22 cellular contexts compared by ENCODE assay signal in genomic region chr17:20179031-20179430, GRCh38.
"Had no signal": no experiment of that assay in that cellular context is flagged by ENCODE, and none has a peak within 500 bp of the region (broad histone marks: within the 10 kb centered on the region; RNA-seq: fewer than 3 reads in every experiment).

No MANE protein-coding gene starts in this region.

- H3K4me2 ChIP-seq: hepatocyte had no signal

- H3K36me3 ChIP-seq: cardiac muscle cell, pancreas, stomach had no signal

- H3K4me3 ChIP-seq: cardiac muscle cell, hepatocyte, pancreas, stomach, testis had no signal

- H3K4me1 Mint-ChIP-seq: activated naive CD8-positive, alpha-beta T cell treated with anti-CD3 and anti-CD28 coated beads for 36 hours; immature natural killer cell; nephron had no signal

- H3K36me3 Mint-ChIP-seq: activated naive CD8-positive, alpha-beta T cell treated with anti-CD3 and anti-CD28 coated beads for 36 hours; immature natural killer cell; type B pancreatic cell had no signal

- H3K27me3 ChIP-seq: cardiac muscle cell, foreskin keratinocyte, hepatocyte, pancreas, stomach, testis had no signal

- DNase-seq: activated CD4-positive, alpha-beta T cell treated with anti-CD3 and anti-CD28 coated beads, Interleukin-2, amount 50 U/mL, for 48 hours; activated CD8-positive, alpha-beta memory T cell treated with anti-CD3 and anti-CD28 coated beads, Interleukin-2, amount 50 U/mL, for 48 hours; activated naive CD4-positive, alpha-beta T cell treated with Interleukin-2 at 50 U/mL for 16 hours; activated naive CD8-positive, alpha-beta T cell treated with anti-CD3 and anti-CD28 coated beads for 36 hours; activated T-cell treated with anti-CD3 and anti-CD28 coated beads, Interleukin-2, amount 50 U/mL, for 4 hours; effector CD8-positive, alpha-beta T cell; erythroblast; foreskin keratinocyte; immature natural killer cell; left ventricle myocardium superior; mammary epithelial cell; pancreas; right cardiac atrium; stimulated activated CD4-positive, alpha-beta T cell treated with anti-CD3 and anti-CD28 coated beads, Interleukin-12 subunit alpha, Interleukin-12 subunit beta, amount 100 ng/mL, for 4 hours; stomach; T-helper 9 cell; testis had no signal

- H3K4me3 Mint-ChIP-seq: activated naive CD8-positive, alpha-beta T cell treated with anti-CD3 and anti-CD28 coated beads for 36 hours; activated T-cell treated with anti-CD3 and anti-CD28 coated beads, Interleukin-2, amount 50 U/mL, for 4 hours; dendritic cell treated with granulocyte-macrophage colony-stimulating factor and Interleukin-4, amounts not matched to agents 40 ng/mL and 50 ng/mL, for 4 days; immature natural killer cell; nephron; type B pancreatic cell had no signal

- H3K9me3 ChIP-seq: pancreas, stomach, testis had no signal

- H3K27ac ChIP-seq: cardiac muscle cell, foreskin keratinocyte, hepatocyte, pancreas, stomach, testis had no signal

- H2AFZ ChIP-seq: hepatocyte had no signal

- H3K9me3 Mint-ChIP-seq: activated naive CD8-positive, alpha-beta T cell treated with anti-CD3 and anti-CD28 coated beads for 36 hours; activated T-cell treated with anti-CD3 and anti-CD28 coated beads, Interleukin-2, amount 50 U/mL, for 4 hours; dendritic cell treated with granulocyte-macrophage colony-stimulating factor and Interleukin-4, amounts not matched to agents 40 ng/mL and 50 ng/mL, for 4 days; immature natural killer cell; nephron; type B pancreatic cell had no signal

- H3K27ac Mint-ChIP-seq: activated naive CD8-positive, alpha-beta T cell treated with anti-CD3 and anti-CD28 coated beads for 36 hours; dendritic cell treated with granulocyte-macrophage colony-stimulating factor and Interleukin-4, amounts not matched to agents 40 ng/mL and 50 ng/mL, for 4 days; immature natural killer cell; nephron; type B pancreatic cell had no signal

- H3K4me1 ChIP-seq: foreskin keratinocyte, pancreas, testis had no signal

- H3K27me3 Mint-ChIP-seq: dendritic cell treated with granulocyte-macrophage colony-stimulating factor and Interleukin-4, amounts not matched to agents 40 ng/mL and 50 ng/mL, for 4 days; type B pancreatic cell had no signal
